Comparison of ENCODE assay signal across 15 cellular contexts in the genomic region with DNA sequence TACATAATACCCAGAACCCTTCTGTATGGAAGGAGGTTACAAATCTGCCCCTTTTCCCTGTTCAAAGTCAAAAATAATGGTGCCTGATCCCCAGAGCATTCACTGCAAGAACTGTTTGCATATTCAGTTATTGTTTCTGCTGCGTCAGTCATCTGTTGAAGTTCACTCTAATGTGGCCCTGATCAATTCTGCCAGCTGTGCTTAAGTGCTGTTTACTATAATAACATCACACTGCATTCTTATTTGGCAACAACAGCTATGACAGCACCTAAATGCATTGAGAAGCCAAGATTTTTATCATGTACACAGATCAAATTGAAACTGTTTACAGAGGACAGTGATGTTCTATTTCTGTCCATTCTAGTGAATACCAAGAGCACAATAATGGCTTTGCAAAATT.
DNase-seq lines count a peak whose midpoint lies in the region; ATAC-seq lines count a peak whose summit lies in the region.
"Had no signal": no experiment of that assay in that cellular context is flagged by ENCODE, and none has a peak within 500 bp of the region (broad histone marks: within the 10 kb centered on the region; RNA-seq: fewer than 3 reads in every experiment).

No MANE protein-coding gene starts in this region.

- no peaks in the 10 kb centered on the region for H3K36me3 Mint-ChIP-seq in effector memory CD8-positive, alpha-beta T cell (ENCODE audit: insufficient read depth)
- H3K36me3 Mint-ChIP-seq: activated naive CD4-positive, alpha-beta T cell treated with anti-CD3 and anti-CD28 coated beads, Interleukin-2, amount 50 U/mL, for 24 hours; CD8-positive, alpha-beta memory T cell; stimulated activated naive B cell treated with anti-CD40 and anti-IgM and Interleukin-4, amounts not matched to agents 10 μg/mL and 1 μg/mL and 100 μg/mL, for 72 hours had no signal

- DNase-seq in COLO668 (lab: John Stamatoyannopoulos, UW; ENCODE audit: unreplicated experiment) (peak; percentile 24), NCI-H1417 (lab: John Stamatoyannopoulos, UW) (peak in 2 of 3 experiments; percentile 69 to 94), NCI-H446 treated with DMSO at 0.1 percent for 48 hours (lab: John Stamatoyannopoulos, UW) (peak; percentile 14), fibroblast of gingiva (ENCODE audit: low read depth) (peak; percentile 67), hypothalamus (lab: John Stamatoyannopoulos, UW) (no peak), C1 segment of cervical spinal cord (lab: John Stamatoyannopoulos, UW) (no peak), left ventricle myocardium superior (no peak)
- no peak for DNase-seq in effector memory CD8-positive, alpha-beta T cell
- DNase-seq: activated CD8-positive, alpha-beta memory T cell treated with anti-CD3 and anti-CD28 coated beads, Interleukin-2, amount 50 U/mL, for 4 hours; CD8-positive, alpha-beta memory T cell; GDM1; stimulated activated naive B cell treated with anti-CD40 and anti-IgM and Interleukin-4, amounts not matched to agents 10 μg/mL and 1 μg/mL and 100 μg/mL, for 72 hours had no signal

- H3K27me3 Mint-ChIP-seq in effector memory CD8-positive, alpha-beta T cell: no peaks in the 10 kb centered on the region
- H3K27me3 Mint-ChIP-seq: activated naive CD4-positive, alpha-beta T cell treated with anti-CD3 and anti-CD28 coated beads, Interleukin-2, amount 50 U/mL, for 24 hours; stimulated activated naive B cell treated with anti-CD40 and anti-IgM and Interleukin-4, amounts not matched to agents 10 μg/mL and 1 μg/mL and 100 μg/mL, for 72 hours had no signal

- ATAC-seq in effector memory CD8-positive, alpha-beta T cell (replicated peaks): no peak
- ATAC-seq in left ventricle myocardium superior: no peak
- ATAC-seq: left lobe of liver; Right ventricle myocardium inferior; stimulated activated naive B cell treated with anti-CD40 and anti-IgM and Interleukin-4, amounts not matched to agents 10 μg/mL and 1 μg/mL and 100 μg/mL, for 72 hours had no signal

- no peak overlapping the region for H3K4me3 Mint-ChIP-seq in effector memory CD8-positive, alpha-beta T cell
- H3K4me3 Mint-ChIP-seq: activated naive CD4-positive, alpha-beta T cell treated with anti-CD3 and anti-CD28 coated beads, Interleukin-2, amount 50 U/mL, for 24 hours; CD8-positive, alpha-beta memory T cell; stimulated activated naive B cell treated with anti-CD40 and anti-IgM and Interleukin-4, amounts not matched to agents 10 μg/mL and 1 μg/mL and 100 μg/mL, for 72 hours had no signal

- H3K4me1 Mint-ChIP-seq in effector memory CD8-positive, alpha-beta T cell (ENCODE audit: low read depth in 2 of 2): no peaks in the 10 kb centered on the region
- H3K4me1 Mint-ChIP-seq: activated naive CD4-positive, alpha-beta T cell treated with anti-CD3 and anti-CD28 coated beads, Interleukin-2, amount 50 U/mL, for 24 hours; CD8-positive, alpha-beta memory T cell; stimulated activated naive B cell treated with anti-CD40 and anti-IgM and Interleukin-4, amounts not matched to agents 10 μg/mL and 1 μg/mL and 100 μg/mL, for 72 hours had no signal

- H3K27ac Mint-ChIP-seq in effector memory CD8-positive, alpha-beta T cell: no peak overlapping the region
- H3K27ac Mint-ChIP-seq: activated naive CD4-positive, alpha-beta T cell treated with anti-CD3 and anti-CD28 coated beads, Interleukin-2, amount 50 U/mL, for 24 hours; CD8-positive, alpha-beta memory T cell; stimulated activated naive B cell treated with anti-CD40 and anti-IgM and Interleukin-4, amounts not matched to agents 10 μg/mL and 1 μg/mL and 100 μg/mL, for 72 hours had no signal

- peaks cover 6 to 9% of the 10 kb centered on the region in 2 donors for H3K9me3 Mint-ChIP-seq in effector memory CD8-positive, alpha-beta T cell
- H3K9me3 Mint-ChIP-seq: stimulated activated naive B cell treated with anti-CD40 and anti-IgM and Interleukin-4, amounts not matched to agents 10 μg/mL and 1 μg/mL and 100 μg/mL, for 72 hours had no signal

- intact Hi-C loops in left ventricle myocardium superior (cut with micrococcal nuclease): no loop called here

Comparison
In these comparisons a context has a peak if more than half of its experiments do, and no peak if none do; other contexts are left out.
1. DNase-seq: peak in COLO668 (single experiment), NCI-H1417 (2 of 3), NCI-H446 treated with DMSO at 0.1 percent for 48 hours (single experiment) and fibroblast of gingiva (single experiment); none in effector memory CD8-positive, alpha-beta T cell (0 of 3), hypothalamus (0 of 51), C1 segment of cervical spinal cord (0 of 14) and left ventricle myocardium superior (single experiment).